19 cellular contexts compared by ENCODE assay signal in genomic region chr4:82753238-82753637, GRCh38. TPM values are rescaled to one million over a fixed set of nuclear protein-coding genes. Genes with fewer than 3 reads are reported as not detected.
A peak's percentile ranks its signal among the peaks of the same experiment; 100 is the strongest.
DNase-seq lines count a peak whose midpoint lies in the region; ATAC-seq and TF ChIP-seq lines count a peak whose summit lies in the region.
"Had no signal": no experiment of that assay in that cellular context is flagged by ENCODE, and none has a peak within 500 bp of the region (broad histone marks: within the 10 kb centered on the region; RNA-seq: fewer than 3 reads in every experiment).

No MANE protein-coding gene starts in this region.

- H3K4me3 ChIP-seq in PC-9 = no peak overlapping the region
- H3K4me3 ChIP-seq: BLaER1, stomach had no signal

- H3K9me3 Mint-ChIP-seq in natural killer cell treated with Interleukin-12 subunit alpha and Interleukin-12 subunit beta and Interleukin-15 and Interleukin-18, amount 100 ng/mL, for 72 hours = no peaks in the 10 kb centered on the region
- H3K9me3 Mint-ChIP-seq: activated naive CD8-positive, alpha-beta T cell treated with anti-CD3 and anti-CD28 coated beads, Interleukin-2, amount 10 ng/mL, durations not matched to agents 7 days and 5 days; activated T-cell treated with anti-CD3 and anti-CD28 coated beads, Interleukin-2, amount 50 U/mL, for 24 hours; T-helper 1 cell treated with Interleukin-12 subunit alpha and Interleukin-12 subunit beta and Interleukin-4 antibody, amounts not matched to agents 30 μg/mL and 1 μg/mL, for 36 hours had no signal

- H4K20me1 ChIP-seq in PC-9 (ENCODE audit: insufficient read depth) = no peaks in the 10 kb centered on the region

- H3K4me1 ChIP-seq in PC-9 (replicated peaks; ENCODE audit: insufficient read depth) = no peaks in the 10 kb centered on the region

- no peak for ATAC-seq in natural killer cell treated with Interleukin-12 subunit alpha and Interleukin-12 subunit beta and Interleukin-15 and Interleukin-18, amount 100 ng/mL, for 72 hours
- ATAC-seq in HG02970 (IDR thresholded peaks at IDR 0.05; ENCODE audit: low FRiP score, unreplicated experiment) = no peak
- ATAC-seq: Panc1 had no signal

- no peaks in the 10 kb centered on the region for H3K36me3 ChIP-seq in PC-9 (ENCODE audit: low read depth)
- H3K36me3 ChIP-seq: BLaER1, stomach had no signal

- H3K36me3 Mint-ChIP-seq in natural killer cell treated with Interleukin-12 subunit alpha and Interleukin-12 subunit beta and Interleukin-15 and Interleukin-18, amount 100 ng/mL, for 72 hours = no peaks in the 10 kb centered on the region
- H3K36me3 Mint-ChIP-seq: activated naive CD8-positive, alpha-beta T cell treated with anti-CD3 and anti-CD28 coated beads, Interleukin-2, amount 10 ng/mL, durations not matched to agents 7 days and 5 days had no signal

- CTCF ChIA-PET in PC-9 (lab: Charles Lee) = no interaction called here

- no peak overlapping the region for H3K4me3 Mint-ChIP-seq in natural killer cell treated with Interleukin-12 subunit alpha and Interleukin-12 subunit beta and Interleukin-15 and Interleukin-18, amount 100 ng/mL, for 72 hours
- H3K4me3 Mint-ChIP-seq: activated naive CD8-positive, alpha-beta T cell treated with anti-CD3 and anti-CD28 coated beads, Interleukin-2, amount 10 ng/mL, durations not matched to agents 7 days and 5 days; activated T-cell treated with anti-CD3 and anti-CD28 coated beads, Interleukin-2, amount 50 U/mL, for 24 hours; T-helper 1 cell treated with Interleukin-12 subunit alpha and Interleukin-12 subunit beta and Interleukin-4 antibody, amounts not matched to agents 30 μg/mL and 1 μg/mL, for 36 hours had no signal

- H2AFZ ChIP-seq in PC-9 = no peak overlapping the region

- no peak overlapping the region for H3K27ac ChIP-seq in PC-9
- peak overlapping the region; percentile 78 for H3K27ac ChIP-seq in caudate nucleus (ENCODE audit: low read depth, low read length)
- peak overlapping the region; percentile 77 for H3K27ac ChIP-seq in temporal lobe (ENCODE audit: low read depth, low read length)
- H3K27ac ChIP-seq: BLaER1 had no signal

- no peaks in the 10 kb centered on the region for H3K9me3 ChIP-seq in PC-9 (ENCODE audit: insufficient read depth, low read depth)
- H3K9me3 ChIP-seq: BLaER1, stomach had no signal

- POLR2A ChIA-PET in PC-9 (lab: Charles Lee; ENCODE audit: unreplicated experiment) = no interaction called here

- H3K4me1 Mint-ChIP-seq in natural killer cell treated with Interleukin-12 subunit alpha and Interleukin-12 subunit beta and Interleukin-15 and Interleukin-18, amount 100 ng/mL, for 72 hours (ENCODE audit: low read depth in 2 of 2) = peaks cover 4 to 10% of the 10 kb centered on the region in 2 donors
- H3K4me1 Mint-ChIP-seq: activated naive CD8-positive, alpha-beta T cell treated with anti-CD3 and anti-CD28 coated beads, Interleukin-2, amount 10 ng/mL, durations not matched to agents 7 days and 5 days had no signal

- no peaks in the 10 kb centered on the region for H3F3A ChIP-seq in PC-9 (ENCODE audit: insufficient read depth, low read depth)

- BruUV-seq in PC-9 (replicated peaks; lab: Mats Ljungman, UMichigan) = no TSS peak

- H3K9me2 ChIP-seq in PC-9 (ENCODE audit: insufficient read depth) = no peaks in the 10 kb centered on the region

- no peak for TF ChIP-seq CTCF in PC-9 (conservative IDR thresholded peaks at IDR 0.05)
- TF ChIP-seq CTCF in GM20000 (IDR thresholded peaks at IDR 0.05; ENCODE audit: extremely low read depth, missing control alignments) = no peak

- no peaks in the 10 kb centered on the region for H3K27me3 ChIP-seq in PC-9 (ENCODE audit: insufficient read depth, low read depth)
- H3K27me3 ChIP-seq: BLaER1, stomach had no signal

- no peaks in the 10 kb centered on the region for H3K79me2 ChIP-seq in PC-9 (ENCODE audit: low read depth)

- no peaks in the 10 kb centered on the region for H3K27me3 Mint-ChIP-seq in natural killer cell treated with Interleukin-12 subunit alpha and Interleukin-12 subunit beta and Interleukin-15 and Interleukin-18, amount 100 ng/mL, for 72 hours
- H3K27me3 Mint-ChIP-seq: activated T-cell treated with anti-CD3 and anti-CD28 coated beads, Interleukin-2, amount 50 U/mL, for 24 hours had no signal

- H3K4me2 ChIP-seq in PC-9 = no peak overlapping the region
- H3K4me2 ChIP-seq: BLaER1 had no signal

- H3K27ac Mint-ChIP-seq in natural killer cell treated with Interleukin-12 subunit alpha and Interleukin-12 subunit beta and Interleukin-15 and Interleukin-18, amount 100 ng/mL, for 72 hours = no peak overlapping the region
- H3K27ac Mint-ChIP-seq: activated naive CD8-positive, alpha-beta T cell treated with anti-CD3 and anti-CD28 coated beads, Interleukin-2, amount 10 ng/mL, durations not matched to agents 7 days and 5 days; activated T-cell treated with anti-CD3 and anti-CD28 coated beads, Interleukin-2, amount 50 U/mL, for 24 hours; T-helper 1 cell treated with Interleukin-12 subunit alpha and Interleukin-12 subunit beta and Interleukin-4 antibody, amounts not matched to agents 30 μg/mL and 1 μg/mL, for 36 hours had no signal

- intact Hi-C loops in PC-9 (cut with micrococcal nuclease; ENCODE audit: unreplicated experiment) = no loop called here

- DNase-seq in PC-9 = peak; percentile 26 to 38
- DNase-seq in caudate nucleus (lab: John Stamatoyannopoulos, UW) = peak in 4 of 61 donors; percentile 5 to 16 (median 8)
- peak; percentile 51 for DNase-seq in kidney tubule cell (ENCODE audit: low spot score)
- no peak for DNase-seq in natural killer cell treated with Interleukin-12 subunit alpha and Interleukin-12 subunit beta and Interleukin-15 and Interleukin-18, amount 100 ng/mL, for 72 hours (ENCODE audit: low spot score)
- no peak for DNase-seq in GM20000 (ENCODE audit: low spot score)
- no peak for DNase-seq in stimulated activated CD4-positive, alpha-beta T cell treated with anti-CD3 and anti-CD28 coated beads, Interleukin-4, amount 100 ng/mL, for 24 hours
- DNase-seq: activated naive CD8-positive, alpha-beta T cell treated with anti-CD3 and anti-CD28 coated beads, Interleukin-2, amount 10 ng/mL, durations not matched to agents 7 days and 5 days; activated T-cell treated with anti-CD3 and anti-CD28 coated beads, Interleukin-2, amount 50 U/mL, for 24 hours; cortex of kidney; H7; KG1; NCI-H510A treated with DMSO at 0.1 percent for 48 hours; small intestine; stomach had no signal

RNA-seq across cellular contexts. Expression of gene SCD5, which starts 45.4 kb away (rescaled TPM):
- total RNA-seq in PC-9 (2021) (34.3 and 41.1 TPM in 2 replicates), temporal lobe (271 TPM)
- 1 to 10 TPM; 5.6 to 8.4 TPM for total RNA-seq in natural killer cell treated with Interleukin-12 subunit alpha and Interleukin-12 subunit beta and Interleukin-15 and Interleukin-18, amount 100 ng/mL, for 72 hours

Comparison
In these comparisons a context has a peak if more than half of its experiments do, and no peak if none do; other contexts are left out.
1. DNase-seq: peak in PC-9 (2 of 2) and kidney tubule cell (single experiment); none in natural killer cell treated with Interleukin-12 subunit alpha and Interleukin-12 subunit beta and Interleukin-15 and Interleukin-18, amount 100 ng/mL, for 72 hours (single experiment), GM20000 (single experiment) and stimulated activated CD4-positive, alpha-beta T cell treated with anti-CD3 and anti-CD28 coated beads, Interleukin-4, amount 100 ng/mL, for 24 hours (single experiment).